Comparison of ENCODE assay signal across 20 cellular contexts in the genomic region with DNA sequence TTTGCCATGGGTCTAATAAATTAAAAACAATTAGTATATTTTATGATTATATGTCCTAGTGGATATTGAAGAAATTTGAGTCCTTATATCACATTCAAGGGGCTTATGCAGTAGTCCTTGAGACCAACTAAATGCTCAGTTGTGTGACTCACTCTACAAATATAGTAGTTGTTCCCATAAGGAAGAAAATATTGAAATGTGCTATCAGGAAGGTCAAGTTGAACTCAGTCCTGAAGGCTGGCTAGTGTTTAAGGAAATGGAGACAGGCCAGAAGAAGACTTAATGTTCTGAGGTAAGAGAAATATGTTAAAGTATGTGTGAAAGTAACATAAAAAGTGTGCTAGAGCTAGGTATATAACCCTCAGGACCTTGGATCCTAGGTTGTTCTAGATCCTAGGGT.
DNase-seq lines count a peak whose midpoint lies in the region; ATAC-seq, FAIRE-seq and TF ChIP-seq lines count a peak whose summit lies in the region.
"Had no signal": no experiment of that assay in that cellular context is flagged by ENCODE, and none has a peak within 500 bp of the region (broad histone marks: within the 10 kb centered on the region; RNA-seq: fewer than 3 reads in every experiment).

No MANE protein-coding gene starts in this region.

- H3K4me3 ChIP-seq in LNCaP clone FGC (ENCODE audit: low read depth, low read length) (no peak overlapping the region), hepatocyte (no peak overlapping the region), pancreas (no peak overlapping the region)
- H3K4me3 ChIP-seq: GM23248 had no signal

- no peak overlapping the region for H3K27ac Mint-ChIP-seq in activated naive CD8-positive, alpha-beta T cell treated with anti-CD3 and anti-CD28 coated beads for 36 hours
- H3K27ac Mint-ChIP-seq: CD4-positive, CD25-positive, alpha-beta regulatory T cell had no signal

- TF ChIP-seq CTCF in LNCaP clone FGC (IDR thresholded peaks at IDR 0.05; ENCODE audit: control insufficient read depth, extremely low read depth, insufficient read depth) (no peak), hepatocyte (IDR thresholded peaks at IDR 0.05; ENCODE audit: poor library complexity) (no peak), pancreas (IDR thresholded peaks at IDR 0.05) (no peak)

- H3K27me3 Mint-ChIP-seq in activated naive CD8-positive, alpha-beta T cell treated with anti-CD3 and anti-CD28 coated beads for 36 hours: no peaks in the 10 kb centered on the region
- H3K27me3 Mint-ChIP-seq: CD4-positive, CD25-positive, alpha-beta regulatory T cell had no signal

- no peaks in the 10 kb centered on the region for H4K20me1 ChIP-seq in hepatocyte (ENCODE audit: insufficient read depth, poor library complexity, severe bottlenecking)

- intact Hi-C loops in pancreas (cut with DNase I): no loop called here

- DNase-seq in LNCaP clone FGC (ENCODE audit: low read depth) (peak; percentile 79), amniotic epithelial cell (ENCODE audit: low read depth) (peak; percentile 37), hepatocyte (ENCODE audit: low spot score) (peak; percentile 6), pancreas (peak in 3 of 6 donors; percentile 24 to 53 (median 43)), NCI-H1105 treated with DMSO at 0.1 percent for 48 hours (lab: John Stamatoyannopoulos, UW) (no peak), SIG-M5 (lab: John Stamatoyannopoulos, UW) (no peak)
- DNase-seq in activated naive CD8-positive, alpha-beta T cell treated with anti-CD3 and anti-CD28 coated beads for 36 hours: no peak
- DNase-seq: ACHN; Caco-2; CD4-positive, CD25-positive, alpha-beta regulatory T cell; DMS79; GM23248; KBM-7; NCI-H2107; NCI-H446; NCI-H748 treated with DMSO at 0.1 percent for 48 hours; RPMI8226; SW 1271 had no signal

- H3K9me3 Mint-ChIP-seq in activated naive CD8-positive, alpha-beta T cell treated with anti-CD3 and anti-CD28 coated beads for 36 hours: no peaks in the 10 kb centered on the region

- ATAC-seq in pancreas (peak; percentile 81 to 94 (median 90)), HG02610 (IDR thresholded peaks at IDR 0.05; ENCODE audit: unreplicated experiment) (no peak)
- ATAC-seq: HCT116 had no signal

- H3K9me2 ChIP-seq in hepatocyte (replicated peaks; ENCODE audit: insufficient read depth): no peaks in the 10 kb centered on the region

- H3K9me3 ChIP-seq in hepatocyte (ENCODE audit: low read depth) (no peaks in the 10 kb centered on the region), pancreas (no peaks in the 10 kb centered on the region)
- H3K9me3 ChIP-seq: Caco-2 had no signal

- H3K4me3 Mint-ChIP-seq in activated naive CD8-positive, alpha-beta T cell treated with anti-CD3 and anti-CD28 coated beads for 36 hours: no peak overlapping the region
- H3K4me3 Mint-ChIP-seq: CD4-positive, CD25-positive, alpha-beta regulatory T cell had no signal

- H3K27ac ChIP-seq in hepatocyte (peak overlapping the region; percentile 64), pancreas (peak overlapping the region in 3 of 4 donors; percentile 48 to 60 (median 48))
- H3K27ac ChIP-seq: GM23248 had no signal

- H3K4me1 Mint-ChIP-seq in activated naive CD8-positive, alpha-beta T cell treated with anti-CD3 and anti-CD28 coated beads for 36 hours: no peaks in the 10 kb centered on the region
- H3K4me1 Mint-ChIP-seq: CD4-positive, CD25-positive, alpha-beta regulatory T cell had no signal

- no peak overlapping the region for H3K4me2 ChIP-seq in hepatocyte

- no peaks in the 10 kb centered on the region for H3K79me2 ChIP-seq in hepatocyte

- H3K36me3 ChIP-seq in hepatocyte (replicated peaks; ENCODE audit: insufficient read depth, low read depth) (no peaks in the 10 kb centered on the region), pancreas (no peaks in the 10 kb centered on the region)

- no peak overlapping the region for H2AFZ ChIP-seq in hepatocyte
- H2AFZ ChIP-seq: GM23248 had no signal

- H3K4me1 ChIP-seq in hepatocyte (ENCODE audit: insufficient read depth) (no peaks in the 10 kb centered on the region), pancreas (peaks cover 8 to 17% (median 13%) of the 10 kb centered on the region in 3 donors)
- H3K4me1 ChIP-seq: Caco-2 had no signal

- no peaks in the 10 kb centered on the region for H3K36me3 Mint-ChIP-seq in activated naive CD8-positive, alpha-beta T cell treated with anti-CD3 and anti-CD28 coated beads for 36 hours
- H3K36me3 Mint-ChIP-seq: CD4-positive, CD25-positive, alpha-beta regulatory T cell had no signal

- FAIRE-seq in pancreas (lab: Jason Lieb, UNC): no peak

- H3K27me3 ChIP-seq in hepatocyte (no peaks in the 10 kb centered on the region), pancreas (no peaks in the 10 kb centered on the region)

Comparison
In these comparisons a context has a peak if more than half of its experiments do, and no peak if none do; other contexts are left out.
1. DNase-seq: peak in LNCaP clone FGC (single experiment), amniotic epithelial cell (single experiment) and hepatocyte (single experiment); none in activated naive CD8-positive, alpha-beta T cell treated with anti-CD3 and anti-CD28 coated beads for 36 hours (single experiment), NCI-H1105 treated with DMSO at 0.1 percent for 48 hours (single experiment) and SIG-M5 (single experiment).